Comparison of ENCODE assay signal across 17 cellular contexts in genomic region chr3:120088622-120089021, GRCh38. TPM values are rescaled to one million over a fixed set of nuclear protein-coding genes. Genes with fewer than 3 reads are reported as not detected.
A peak's percentile ranks its signal among the peaks of the same experiment; 100 is the strongest.
DNase-seq lines count a peak whose midpoint lies in the region; ATAC-seq, FAIRE-seq and TF ChIP-seq lines count a peak whose summit lies in the region.
"Had no signal": no experiment of that assay in that cellular context is flagged by ENCODE, and none has a peak within 500 bp of the region (broad histone marks: within the 10 kb centered on the region; RNA-seq: fewer than 3 reads in every experiment).

No MANE protein-coding gene starts in this region.

- H3K27ac Mint-ChIP-seq in stimulated activated naive CD8-positive, alpha-beta T cell treated with anti-CD3 and anti-CD28 coated beads, Interleukin-15, amount 100 ng/mL, for 72 hours, result peak overlapping the region in 1 of 2 donors; percentile 48
- no peak overlapping the region for H3K27ac Mint-ChIP-seq in activated T-helper 17 cell treated with anti-CD3 and anti-CD28 coated beads, Interleukin-2, amount 50 U/mL, for 72 hours
- H3K27ac Mint-ChIP-seq in GM23338, result no peak overlapping the region; the same call in 1 of the 2 replicates
- H3K27ac Mint-ChIP-seq in activated T-helper 1 cell treated with anti-CD3 and anti-CD28 coated beads, Interleukin-12 subunit alpha, Interleukin-12 subunit beta, Interleukin-2, Interleukin-4 antibody, amounts not matched to agents 30 ng/mL and 10 ng/mL and 1 ng/mL, durations not matched to agents 14 hours and 24 hours and 36 hours, result no peak overlapping the region
- H3K27ac Mint-ChIP-seq: naive B cell had no signal

- H3K9me3 Mint-ChIP-seq in stimulated activated naive CD8-positive, alpha-beta T cell treated with anti-CD3 and anti-CD28 coated beads, Interleukin-15, amount 100 ng/mL, for 72 hours, result no peaks in the 10 kb centered on the region
- no peaks in the 10 kb centered on the region for H3K9me3 Mint-ChIP-seq in activated T-helper 17 cell treated with anti-CD3 and anti-CD28 coated beads, Interleukin-2, amount 50 U/mL, for 72 hours
- no peaks in the 10 kb centered on the region for H3K9me3 Mint-ChIP-seq in GM23338
- no peaks in the 10 kb centered on the region for H3K9me3 Mint-ChIP-seq in activated T-helper 1 cell treated with anti-CD3 and anti-CD28 coated beads, Interleukin-12 subunit alpha, Interleukin-12 subunit beta, Interleukin-2, Interleukin-4 antibody, amounts not matched to agents 30 ng/mL and 10 ng/mL and 1 ng/mL, durations not matched to agents 14 hours and 24 hours and 36 hours
- H3K9me3 Mint-ChIP-seq: naive B cell had no signal

- no peak for FAIRE-seq in keratinocyte (lab: Jason Lieb, UNC)
- FAIRE-seq: H1 had no signal

- H3K4me3 ChIP-seq in keratinocyte (ENCODE audit: control insufficient read depth in 2 of 3, extremely low read depth in 1 of 3, insufficient read depth in 2 of 3, low read depth in 1 of 3, low read length in 3 of 3) (peak overlapping the region; percentile 7 to 23 (median 18)), GM23338 (no peak overlapping the region)
- H3K4me3 ChIP-seq: SJSA1, upper lobe of left lung had no signal

- dilution Hi-C loops in keratinocyte (cut with MboI; ENCODE audit: extremely low pct_ligation_motif_present, low sequenced_read_pairs), result no loop called here

- H3K27me3 Mint-ChIP-seq in stimulated activated naive CD8-positive, alpha-beta T cell treated with anti-CD3 and anti-CD28 coated beads, Interleukin-15, amount 100 ng/mL, for 72 hours, result no peaks in the 10 kb centered on the region
- no peaks in the 10 kb centered on the region for H3K27me3 Mint-ChIP-seq in activated T-helper 17 cell treated with anti-CD3 and anti-CD28 coated beads, Interleukin-2, amount 50 U/mL, for 72 hours
- H3K27me3 Mint-ChIP-seq in GM23338 (ENCODE audit: insufficient read depth, low read depth, poor library complexity), result no peaks in the 10 kb centered on the region
- H3K27me3 Mint-ChIP-seq in activated T-helper 1 cell treated with anti-CD3 and anti-CD28 coated beads, Interleukin-12 subunit alpha, Interleukin-12 subunit beta, Interleukin-2, Interleukin-4 antibody, amounts not matched to agents 30 ng/mL and 10 ng/mL and 1 ng/mL, durations not matched to agents 14 hours and 24 hours and 36 hours (ENCODE audit: insufficient read depth), result no peaks in the 10 kb centered on the region
- H3K27me3 Mint-ChIP-seq: naive B cell had no signal

- TF ChIP-seq CTCF in keratinocyte (optimal IDR thresholded peaks at IDR 0.05 in 1 of 3, IDR thresholded peaks at IDR 0.05 in 1 of 3, conservative IDR thresholded peaks at IDR 0.05 in 1 of 3; ENCODE audit: extremely low read depth in 1 of 3, insufficient read depth in 2 of 3, low read length in 3 of 3) (no peak), GM23338 (conservative IDR thresholded peaks at IDR 0.05; ENCODE audit: low read depth in 2 of 2) (no peak)

- DNase-seq in stimulated activated naive CD8-positive, alpha-beta T cell treated with anti-CD3 and anti-CD28 coated beads, Interleukin-15, amount 100 ng/mL, for 72 hours, result no peak
- DNase-seq in stimulated activated naive CD8-positive, alpha-beta T cell treated with anti-CD3 and anti-CD28 coated beads, Interleukin-15, Interleukin-2, amounts not matched to agents 100 U/mL and 50 U/mL, for 24 hours, result no peak
- DNase-seq in keratinocyte (ENCODE audit: low read depth, low spot score) (no peak), GM23338 (ENCODE audit: low spot score) (no peak)
- DNase-seq in activated T-helper 1 cell treated with anti-CD3 and anti-CD28 coated beads, Interleukin-12 subunit alpha, Interleukin-12 subunit beta, Interleukin-2, Interleukin-4 antibody, amounts not matched to agents 30 ng/mL and 10 ng/mL and 1 ng/mL, durations not matched to agents 14 hours and 24 hours and 36 hours (ENCODE audit: low spot score), result no peak
- DNase-seq: brain microvascular endothelial cell; effector CD4-positive, alpha-beta T cell; naive B cell; NCI-H1092; stimulated activated CD4-positive, alpha-beta T cell treated with anti-CD3 and anti-CD28 coated beads, Interleukin-4, amount 100 ng/mL, for 24 hours; upper lobe of left lung had no signal

- peaks cover 22% of the 10 kb centered on the region for H3K4me1 ChIP-seq in keratinocyte (ENCODE audit: control insufficient read depth, extremely low read depth, insufficient read depth, low read length)
- H3K4me1 ChIP-seq in GM23338 (ENCODE audit: insufficient read depth), result peaks cover 27% of the 10 kb centered on the region

- H2AFZ ChIP-seq in keratinocyte (ENCODE audit: control insufficient read depth, low read length), result no peak overlapping the region
- no peak overlapping the region for H2AFZ ChIP-seq in GM23338

- no peaks in the 10 kb centered on the region for H3K9me2 ChIP-seq in GM23338 (ENCODE audit: insufficient read depth)

- H4K20me1 ChIP-seq in keratinocyte (ENCODE audit: control insufficient read depth, extremely low read depth, insufficient read depth, low read length) (peaks cover 22% of the 10 kb centered on the region), GM23338 (replicated peaks; ENCODE audit: insufficient read depth) (peaks cover 43% of the 10 kb centered on the region; the same call in 1 of the 2 replicates)

- H3K79me2 ChIP-seq in keratinocyte (ENCODE audit: control insufficient read depth, insufficient read depth, low read length) (peaks cover 100% of the 10 kb centered on the region), GM23338 (replicated peaks; ENCODE audit: insufficient read depth) (peaks cover 100% of the 10 kb centered on the region)

- H3K27ac ChIP-seq in keratinocyte (ENCODE audit: control insufficient read depth, insufficient read depth, low read length), result no peak overlapping the region
- no peak overlapping the region for H3K27ac ChIP-seq in GM23338 (ENCODE audit: low read depth)
- H3K27ac ChIP-seq: brain microvascular endothelial cell, SJSA1, upper lobe of left lung had no signal

- H3K9me1 ChIP-seq in keratinocyte (ENCODE audit: control insufficient read depth, extremely low read depth, insufficient read depth, low read length), result no peaks in the 10 kb centered on the region

- peaks cover 31% of the 10 kb centered on the region for H3K4me1 Mint-ChIP-seq in stimulated activated naive CD8-positive, alpha-beta T cell treated with anti-CD3 and anti-CD28 coated beads, Interleukin-15, amount 100 ng/mL, for 72 hours
- peaks cover 26% of the 10 kb centered on the region for H3K4me1 Mint-ChIP-seq in activated T-helper 17 cell treated with anti-CD3 and anti-CD28 coated beads, Interleukin-2, amount 50 U/mL, for 72 hours
- H3K4me1 Mint-ChIP-seq in GM23338, result peaks cover 17% of the 10 kb centered on the region
- peaks cover 25% of the 10 kb centered on the region for H3K4me1 Mint-ChIP-seq in activated T-helper 1 cell treated with anti-CD3 and anti-CD28 coated beads, Interleukin-12 subunit alpha, Interleukin-12 subunit beta, Interleukin-2, Interleukin-4 antibody, amounts not matched to agents 30 ng/mL and 10 ng/mL and 1 ng/mL, durations not matched to agents 14 hours and 24 hours and 36 hours (ENCODE audit: low read depth)

- H3K27me3 ChIP-seq in keratinocyte (ENCODE audit: control insufficient read depth, extremely low read depth, insufficient read depth, low read length) (no peaks in the 10 kb centered on the region), GM23338 (ENCODE audit: insufficient read depth) (no peaks in the 10 kb centered on the region)
- H3K27me3 ChIP-seq: brain microvascular endothelial cell, SJSA1, upper lobe of left lung had no signal

- intact Hi-C loops in activated T-helper 1 cell treated with anti-CD3 and anti-CD28 coated beads, Interleukin-12 subunit alpha, Interleukin-12 subunit beta, Interleukin-2, Interleukin-4 antibody, amounts not matched to agents 30 ng/mL and 10 ng/mL and 1 ng/mL, durations not matched to agents 14 hours and 24 hours and 36 hours (cut with micrococcal nuclease), result no loop called here

- H3K4me2 ChIP-seq in keratinocyte (ENCODE audit: control insufficient read depth, extremely low read depth, insufficient read depth, low read depth, low read length), result peak overlapping the region; percentile 93
- no peak overlapping the region for H3K4me2 ChIP-seq in GM23338

- no peaks in the 10 kb centered on the region for H3K9me3 ChIP-seq in keratinocyte (ENCODE audit: control insufficient read depth, low read depth, low read length)
- H3K9me3 ChIP-seq: SJSA1, upper lobe of left lung had no signal

- no peaks in the 10 kb centered on the region for H3F3A ChIP-seq in GM23338 (replicated peaks; ENCODE audit: low read depth)

- H3K9ac ChIP-seq in keratinocyte (ENCODE audit: control insufficient read depth, extremely low read depth, insufficient read depth, low read length), result no peak overlapping the region

- peak; percentile 62 for ATAC-seq in stimulated activated naive CD8-positive, alpha-beta T cell treated with anti-CD3 and anti-CD28 coated beads, Interleukin-15, amount 100 ng/mL, for 72 hours
- ATAC-seq in stimulated activated naive CD8-positive, alpha-beta T cell treated with anti-CD3 and anti-CD28 coated beads, Interleukin-15, Interleukin-2, amounts not matched to agents 100 U/mL and 50 U/mL, for 24 hours, result no peak
- ATAC-seq in activated T-helper 17 cell treated with anti-CD3 and anti-CD28 coated beads, Interleukin-2, amount 50 U/mL, for 72 hours (replicated peaks), result no peak
- ATAC-seq in GM23338 (no peak), GM21786 (IDR thresholded peaks at IDR 0.05; ENCODE audit: unreplicated experiment) (no peak), HG03095 (IDR thresholded peaks at IDR 0.05; ENCODE audit: unreplicated experiment) (no peak)
- ATAC-seq: sciatic nerve had no signal

- H3K36me3 Mint-ChIP-seq in activated T-helper 17 cell treated with anti-CD3 and anti-CD28 coated beads, Interleukin-2, amount 50 U/mL, for 72 hours (ENCODE audit: low read depth), result peaks cover 15% of the 10 kb centered on the region
- 0 out of 3 replicates have a peak, but pooled peaks cover 6% of the 10 kb centered on the region for H3K36me3 Mint-ChIP-seq in GM23338 (ENCODE audit: low read depth)
- peaks cover 16% of the 10 kb centered on the region for H3K36me3 Mint-ChIP-seq in activated T-helper 1 cell treated with anti-CD3 and anti-CD28 coated beads, Interleukin-12 subunit alpha, Interleukin-12 subunit beta, Interleukin-2, Interleukin-4 antibody, amounts not matched to agents 30 ng/mL and 10 ng/mL and 1 ng/mL, durations not matched to agents 14 hours and 24 hours and 36 hours (ENCODE audit: low read depth)
- H3K36me3 Mint-ChIP-seq: naive B cell had no signal

- peak overlapping the region; percentile 3 to 20 for H3K4me3 Mint-ChIP-seq in stimulated activated naive CD8-positive, alpha-beta T cell treated with anti-CD3 and anti-CD28 coated beads, Interleukin-15, amount 100 ng/mL, for 72 hours
- peak overlapping the region; percentile 9 for H3K4me3 Mint-ChIP-seq in activated T-helper 17 cell treated with anti-CD3 and anti-CD28 coated beads, Interleukin-2, amount 50 U/mL, for 72 hours
- H3K4me3 Mint-ChIP-seq in GM23338, result no peak overlapping the region; the same call in 2 of the 3 replicates
- no peak overlapping the region for H3K4me3 Mint-ChIP-seq in activated T-helper 1 cell treated with anti-CD3 and anti-CD28 coated beads, Interleukin-12 subunit alpha, Interleukin-12 subunit beta, Interleukin-2, Interleukin-4 antibody, amounts not matched to agents 30 ng/mL and 10 ng/mL and 1 ng/mL, durations not matched to agents 14 hours and 24 hours and 36 hours

- peaks cover 2 to 4% of the 10 kb centered on the region in 2 experiments for H3K36me3 ChIP-seq in keratinocyte (ENCODE audit: control insufficient read depth in 2 of 2, extremely low read depth in 1 of 2, insufficient read depth in 2 of 2, low read length in 2 of 2)
- no peaks in the 10 kb centered on the region for H3K36me3 ChIP-seq in GM23338 (ENCODE audit: insufficient read depth)
- H3K36me3 ChIP-seq: brain microvascular endothelial cell had no signal

RNA-seq across cellular contexts. Expression of gene GSK3B, which starts 5.6 kb away (rescaled TPM):
- 10 to 100 TPM; 31.5 to 36.9 TPM for total RNA-seq in activated T-helper 17 cell treated with anti-CD3 and anti-CD28 coated beads, Interleukin-2, amount 50 U/mL, for 72 hours
- polyA plus RNA-seq in keratinocyte (62.0 to 73.3 TPM (median 68.5 TPM) in 3 replicates), GM23338 (2016; fragmentation: Nextera tagmentation; extraction: Ambion mirVana) (29.0 and 29.3 TPM in 2 replicates)
- 10.7 TPM for polyA plus RNA-seq in keratinocyte (2011; ENCODE audit: low read depth)
- polyA plus RNA-seq in keratinocyte (2011; cell fraction: cytosol; rRNA removed), result 44.5 and 70.9 TPM in 2 replicates
- 52.7 and 60.1 TPM in 2 replicates for polyA plus RNA-seq in keratinocyte (2011; cell fraction: nucleus; rRNA removed)
- 33.2 and 50.8 TPM in 2 replicates for polyA plus RNA-seq in keratinocyte (2012; ENCODE audit: low replicate concordance)
- polyA minus RNA-seq in keratinocyte, result 122 to 165 TPM (median 142 TPM) in 3 replicates
- polyA minus RNA-seq in keratinocyte (2011; cell fraction: cytosol; rRNA and poly(A)+ RNA removed), result 90.7 TPM
- 97.9 and 213 TPM in 2 replicates for polyA minus RNA-seq in keratinocyte (2011; cell fraction: nucleus; rRNA and poly(A)+ RNA removed)
- total RNA-seq in GM23338 (2014; rRNA removed; shearing (Covaris generic)), result 38.5 and 45.3 TPM in 2 replicates
- total RNA-seq in activated T-helper 1 cell treated with anti-CD3 and anti-CD28 coated beads, Interleukin-12 subunit alpha, Interleukin-12 subunit beta, Interleukin-2, Interleukin-4 antibody, amounts not matched to agents 30 ng/mL and 10 ng/mL and 1 ng/mL, durations not matched to agents 14 hours and 24 hours and 36 hours, result 34.1 and 34.7 TPM in 2 replicates

Comparison
In these comparisons a context has a peak if more than half of its experiments do, and no peak if none do; other contexts are left out.
1. H3K4me3 Mint-ChIP-seq: peak in stimulated activated naive CD8-positive, alpha-beta T cell treated with anti-CD3 and anti-CD28 coated beads, Interleukin-15, amount 100 ng/mL, for 72 hours (2 of 2) and activated T-helper 17 cell treated with anti-CD3 and anti-CD28 coated beads, Interleukin-2, amount 50 U/mL, for 72 hours (single experiment); none in GM23338 (single experiment) and activated T-helper 1 cell treated with anti-CD3 and anti-CD28 coated beads, Interleukin-12 subunit alpha, Interleukin-12 subunit beta, Interleukin-2, Interleukin-4 antibody, amounts not matched to agents 30 ng/mL and 10 ng/mL and 1 ng/mL, durations not matched to agents 14 hours and 24 hours and 36 hours (single experiment).